8 cellular contexts compared by ENCODE assay signal in genomic region chr5:173035904-173036707, GRCh38. TPM values are rescaled to one million over a fixed set of nuclear protein-coding genes. Genes with fewer than 3 reads are reported as not detected.
DNase-seq lines count a peak whose midpoint lies in the region; ATAC-seq and TF ChIP-seq lines count a peak whose summit lies in the region.

No MANE protein-coding gene starts in this region.

- CTCF ChIA-PET in Calu3 (lab: Charles Lee), result interaction anchor here (1.0 to 1.3 kb wide), 3 partner anchors 19 to 53 kb away, joined by 3 to 6 read pairs (median 4); partner anchors contain the start of gene ATP6V0E1

- H3K4me3 Mint-ChIP-seq in Calu3 (ENCODE audit: low read depth, unreplicated experiment) (peak overlapping the region; percentile 18), nephron progenitor cell (no peak overlapping the region)

- peak overlapping the region; percentile 73 for H3K27ac Mint-ChIP-seq in Calu3 (ENCODE audit: unreplicated experiment)
- no peak overlapping the region for H3K27ac Mint-ChIP-seq in nephron progenitor cell

- H3K9me3 ChIP-seq in thoracic aorta, result no peaks in the 10 kb centered on the region

- ATAC-seq in GM19452 (IDR thresholded peaks at IDR 0.05; ENCODE audit: unreplicated experiment) (peak; percentile 76), HG03439 (IDR thresholded peaks at IDR 0.05; ENCODE audit: unreplicated experiment) (peak; percentile 48), thoracic aorta (ENCODE audit: insufficient number of reproducible peaks, low FRiP score, low read depth) (no peak)

- H3K36me3 ChIP-seq in thoracic aorta, result no peaks in the 10 kb centered on the region

- H3K4me1 Mint-ChIP-seq in Calu3 (ENCODE audit: low read depth, unreplicated experiment) (peaks cover 26% of the 10 kb centered on the region), nephron progenitor cell (peaks cover 5% of the 10 kb centered on the region)

- H3K4me1 ChIP-seq in thoracic aorta (ENCODE audit: control insufficient read depth in 1 of 2, low read depth in 2 of 2), result peaks cover 29 to 37% of the 10 kb centered on the region in 2 donors

- H3K36me3 Mint-ChIP-seq in Calu3 (ENCODE audit: insufficient read depth, unreplicated experiment), result peaks cover 46% of the 10 kb centered on the region
- H3K36me3 Mint-ChIP-seq in nephron progenitor cell (ENCODE audit: low read depth), result peaks cover 31% of the 10 kb centered on the region

- TF ChIP-seq CTCF in Calu3 (IDR thresholded peaks at IDR 0.05; ENCODE audit: unreplicated experiment), result no peak
- no peak for TF ChIP-seq CTCF in thoracic aorta (IDR thresholded peaks at IDR 0.05)
- TF ChIP-seq CTCF in nephron progenitor cell (IDR thresholded peaks at IDR 0.05), result no peak

- H3K27me3 ChIP-seq in thoracic aorta (replicated peaks; ENCODE audit: insufficient read depth), result no peaks in the 10 kb centered on the region

- H3K4me3 ChIP-seq in thoracic aorta, result peak overlapping the region; percentile 60

- H3K27me3 Mint-ChIP-seq in Calu3 (ENCODE audit: unreplicated experiment) (no peaks in the 10 kb centered on the region), nephron progenitor cell (ENCODE audit: low read depth, poor library complexity) (peaks cover 4% of the 10 kb centered on the region)

- peak overlapping the region; percentile 84 to 91 for H3K27ac ChIP-seq in thoracic aorta

- peaks cover 3% of the 10 kb centered on the region for H3K9me3 Mint-ChIP-seq in Calu3 (ENCODE audit: low read depth, unreplicated experiment)
- H3K9me3 Mint-ChIP-seq in nephron progenitor cell, result peaks cover 12% of the 10 kb centered on the region

- DNase-seq in Calu3 (no peak), dermis blood vessel endothelial cell (peak; percentile 59), thoracic aorta (ENCODE audit: low spot score) (no peak), dedifferentiated amniotic fluid mesenchymal stem cell (ENCODE audit: extremely low spot score) (no peak), nephron progenitor cell (no peak), NCI-H2029 treated with DMSO at 0.1 percent for 48 hours (lab: John Stamatoyannopoulos, UW) (no peak)

- intact Hi-C loops in Calu3 (cut with micrococcal nuclease; ENCODE audit: unreplicated experiment), result no loop called here

- no TSS peak for BruUV-seq in Calu3 (replicated peaks; lab: Mats Ljungman, UMichigan)

RNA-seq across cellular contexts. Expression of gene CREBRF, which starts 20.0 kb away (rescaled TPM):
- total RNA-seq in Calu3 (2022) (16.7 and 18.2 TPM in 2 replicates), dermis blood vessel endothelial cell (25.5 and 31.7 TPM in 2 replicates), thoracic aorta (10 to 100 TPM; 39.3 to 43.5 TPM)

RNA-seq across cellular contexts. Expression of gene ATP6V0E1, which starts 52.5 kb away (rescaled TPM):
- 256 and 261 TPM in 2 replicates for total RNA-seq in Calu3 (2022)
- 213 and 253 TPM in 2 replicates for total RNA-seq in dermis blood vessel endothelial cell
- 100 to 1,000 TPM; 117 to 123 TPM for total RNA-seq in thoracic aorta
